In the genomic region with DNA sequence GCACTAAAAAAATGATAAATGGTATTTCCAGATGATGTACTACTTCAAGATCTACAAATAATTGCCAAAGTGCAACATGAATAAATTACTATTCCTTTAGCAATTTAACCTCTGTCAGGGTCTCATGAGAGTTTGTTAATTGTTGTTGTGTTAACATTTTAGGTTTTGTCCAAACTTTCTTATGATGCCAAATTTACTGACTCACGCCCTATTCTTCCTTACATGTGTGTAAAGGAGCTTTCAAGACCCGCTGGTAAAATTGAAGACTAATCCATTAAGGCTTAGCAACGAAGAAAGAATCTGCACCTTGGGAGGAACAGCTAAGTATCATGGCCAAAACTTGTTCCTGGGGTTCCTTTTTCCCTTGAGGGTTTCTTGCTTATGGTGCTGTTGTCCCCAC, we compare ENCODE assay signal across 1 cellular context.
TF ChIP-seq lines count a peak whose summit lies in the region.

No MANE protein-coding gene starts in this region.

TF ChIP-seq in IMR-90, 13 proteins besides CTCF, POLR2A, EP300 and RAD21 (continued from another document):
- TF ChIP-seq MXI1 (IDR thresholded peaks at IDR 0.05; ENCODE audit: borderline replicate concordance, low read depth, low read length) (no peak), BHLHE40 (IDR thresholded peaks at IDR 0.05; ENCODE audit: low read depth, low read length) (no peak), NFE2L2 (IDR thresholded peaks at IDR 0.05; ENCODE audit: low read depth, low read length) (no peak), CEBPB (IDR thresholded peaks at IDR 0.05; ENCODE audit: low read depth, low read length) (no peak), RFX5 (IDR thresholded peaks at IDR 0.05; ENCODE audit: low read depth, low read length) (no peak), CHD1 (IDR thresholded peaks at IDR 0.05; ENCODE audit: low read depth, low read length) (no peak), RCOR1 (IDR thresholded peaks at IDR 0.05; ENCODE audit: insufficient replicate concordance, low read length) (no peak)
